In genomic region chr1:17655922-17656321, GRCh38 we compare ENCODE assay signal across 1 cellular context.
TF ChIP-seq lines count a peak whose summit lies in the region.

No MANE protein-coding gene starts in this region.

TF ChIP-seq in H1, 55 proteins besides CTCF, POLR2A, EP300 and RAD21:
- TF ChIP-seq NANOG (IDR thresholded peaks at IDR 0.05; ENCODE audit: insufficient read depth, low read depth, low read length, poor library complexity, severe bottlenecking): no peak
- no peak for TF ChIP-seq SP2 (IDR thresholded peaks at IDR 0.05; ENCODE audit: low read length)
- TF ChIP-seq CTBP2 (IDR thresholded peaks at IDR 0.05; ENCODE audit: borderline replicate concordance, insufficient read depth, insufficient read length, low read length): no peak
- TF ChIP-seq CEBPB (IDR thresholded peaks at IDR 0.05; ENCODE audit: low read depth, low read length): no peak
- TF ChIP-seq SP4 (IDR thresholded peaks at IDR 0.05; ENCODE audit: low read length): no peak
- TF ChIP-seq CBX5 (IDR thresholded peaks at IDR 0.05; ENCODE audit: low read depth, low read length): no peak
- TF ChIP-seq SRF (IDR thresholded peaks at IDR 0.05; ENCODE audit: low read depth, low read length): no peak
- TF ChIP-seq NRF1 (IDR thresholded peaks at IDR 0.05; ENCODE audit: low read depth, low read length): no peak
- TF ChIP-seq HDAC2 (IDR thresholded peaks at IDR 0.05; ENCODE audit: borderline replicate concordance in 1 of 2, low read depth in 2 of 2, low read length in 2 of 2): no peak
- no peak for TF ChIP-seq BCL11A (IDR thresholded peaks at IDR 0.05; ENCODE audit: low read depth in 2 of 2, low read length in 2 of 2)
- no peak for TF ChIP-seq JUND (IDR thresholded peaks at IDR 0.05; ENCODE audit: low read length)
- TF ChIP-seq SIN3A (conservative IDR thresholded peaks at IDR 0.05 in 1 of 2, IDR thresholded peaks at IDR 0.05 in 1 of 2; ENCODE audit: low read depth in 1 of 2, low read length in 2 of 2): no peak
- no peak for TF ChIP-seq FOSL1 (IDR thresholded peaks at IDR 0.05; ENCODE audit: insufficient read depth, low read depth, low read length)
- TF ChIP-seq SAP30 (IDR thresholded peaks at IDR 0.05; ENCODE audit: insufficient read depth, insufficient replicate concordance, low read length): no peak
- no peak for TF ChIP-seq BACH1 (IDR thresholded peaks at IDR 0.05; ENCODE audit: low read length)
- no peak for TF ChIP-seq MAFK (IDR thresholded peaks at IDR 0.05; ENCODE audit: low read depth, low read length)
